Comparison of ENCODE assay signal across 22 cellular contexts in genomic region chr13:21872795-21873194, GRCh38.
DNase-seq lines count a peak whose midpoint lies in the region; ATAC-seq and TF ChIP-seq lines count a peak whose summit lies in the region.
"Had no signal": no experiment of that assay in that cellular context is flagged by ENCODE, and none has a peak within 500 bp of the region (broad histone marks: within the 10 kb centered on the region; RNA-seq: fewer than 3 reads in every experiment).

No MANE protein-coding gene starts in this region.

- H3K4me3 ChIP-seq in endodermal cell (ENCODE audit: low read length) = no peak overlapping the region

- no peak overlapping the region for H3K27ac Mint-ChIP-seq in endodermal cell
- no peak overlapping the region for H3K27ac Mint-ChIP-seq in HFFc6
- H3K27ac Mint-ChIP-seq: CD4-positive, alpha-beta T cell; IgD-negative memory B cell had no signal

- WGBS in endodermal cell (ENCODE audit: insufficient coverage in 1 of 2, insufficient read length in 1 of 2), 2 experiments = 69 to 83% methylated on average over 4 to 5 of the region's 5 CpGs

- no peaks in the 10 kb centered on the region for H3K36me3 ChIP-seq in endodermal cell (ENCODE audit: control insufficient read depth, insufficient read depth, low read length)

- H3K9me3 Mint-ChIP-seq in endodermal cell = no peaks in the 10 kb centered on the region
- H3K9me3 Mint-ChIP-seq in HFFc6 = peaks cover 40% of the 10 kb centered on the region
- H3K9me3 Mint-ChIP-seq: CD4-positive, alpha-beta T cell had no signal

- H3K4me3 Mint-ChIP-seq in endodermal cell (no peak overlapping the region), HFFc6 (no peak overlapping the region)
- H3K4me3 Mint-ChIP-seq: CD4-positive, alpha-beta T cell had no signal

- H3K27me3 ChIP-seq in endodermal cell (ENCODE audit: control insufficient read depth, insufficient read depth, low read length, poor library complexity, severe bottlenecking) = no peaks in the 10 kb centered on the region

- ATAC-seq in left lobe of liver = no peak
- no peak for ATAC-seq in stimulated activated naive CD8-positive, alpha-beta T cell treated with anti-CD3 and anti-CD28 coated beads, Interleukin-15, Interleukin-2, amounts not matched to agents 100 U/mL and 50 U/mL, for 24 hours

- peaks cover 8% of the 10 kb centered on the region for H3K4me1 Mint-ChIP-seq in endodermal cell
- H3K4me1 Mint-ChIP-seq in HFFc6 (ENCODE audit: low read depth) = no peaks in the 10 kb centered on the region
- H3K4me1 Mint-ChIP-seq: IgD-negative memory B cell had no signal

- no peak overlapping the region for H3K27ac ChIP-seq in endodermal cell (ENCODE audit: low read depth, low read length)
- H3K27ac ChIP-seq: HL-60 had no signal

- H3K9me3 ChIP-seq in endodermal cell (ENCODE audit: control insufficient read depth, low read length) = no peaks in the 10 kb centered on the region
- H3K9me3 ChIP-seq: Caco-2, SK-N-SH had no signal

- TF ChIP-seq CTCF in endodermal cell (conservative IDR thresholded peaks at IDR 0.05) (no peak), HFFc6 (IDR thresholded peaks at IDR 0.05) (no peak)

- no peaks in the 10 kb centered on the region for H3K36me3 Mint-ChIP-seq in endodermal cell (ENCODE audit: low read depth)
- H3K36me3 Mint-ChIP-seq in HFFc6 (ENCODE audit: low read depth) = no peaks in the 10 kb centered on the region
- H3K36me3 Mint-ChIP-seq: IgD-negative memory B cell had no signal

- no peaks in the 10 kb centered on the region for H3K27me3 Mint-ChIP-seq in endodermal cell (ENCODE audit: insufficient read depth)
- peaks cover 1% of the 10 kb centered on the region; the same call in 1 of the 2 replicates for H3K27me3 Mint-ChIP-seq in HFFc6 (ENCODE audit: insufficient read depth)

- H3K4me1 ChIP-seq in endodermal cell (ENCODE audit: control insufficient read depth, insufficient read depth, low read length) = peaks cover 5% of the 10 kb centered on the region
- H3K4me1 ChIP-seq: Caco-2 had no signal

- H3K9ac ChIP-seq in endodermal cell (ENCODE audit: extremely low read depth, low read length, poor library complexity, severe bottlenecking) = no peak overlapping the region
- H3K9ac ChIP-seq: SK-N-SH had no signal

- DNase-seq in AG08396 (ENCODE audit: low spot score) = peak; percentile 14
- peak; percentile 18 for DNase-seq in LoVo (ENCODE audit: low spot score)
- peak; percentile 42 for DNase-seq in endodermal cell
- DNase-seq in kidney tubule cell (ENCODE audit: low spot score) = peak; percentile 56
- DNase-seq in left lobe of liver (ENCODE audit: low spot score) = no peak
- no peak for DNase-seq in stimulated activated naive CD8-positive, alpha-beta T cell treated with anti-CD3 and anti-CD28 coated beads, Interleukin-15, Interleukin-2, amounts not matched to agents 100 U/mL and 50 U/mL, for 24 hours
- no peak for DNase-seq in Kasumi-1 (lab: John Stamatoyannopoulos, UW)
- no peak for DNase-seq in HFFc6
- DNase-seq: Caco-2; CD4-positive, alpha-beta T cell; EL; H7; Karpas-422; NCI-H1092 treated with DMSO at 0.1 percent for 48 hours; NCI-H146; NCI-H2081 treated with DMSO at 0.1 percent for 48 hours; NCI-H510A treated with DMSO at 0.1 percent for 48 hours; NCI-H82; SHP77 treated with DMSO at 0.1 percent for 48 hours; SK-N-SH had no signal

Comparison
In these comparisons a context has a peak if more than half of its experiments do, and no peak if none do; other contexts are left out.
1. DNase-seq: peak in AG08396 (single experiment), LoVo (single experiment), endodermal cell (single experiment) and kidney tubule cell (single experiment); none in left lobe of liver (single experiment), stimulated activated naive CD8-positive, alpha-beta T cell treated with anti-CD3 and anti-CD28 coated beads, Interleukin-15, Interleukin-2, amounts not matched to agents 100 U/mL and 50 U/mL, for 24 hours (single experiment), Kasumi-1 (0 of 2) and HFFc6 (single experiment).